23 cellular contexts compared by ENCODE assay signal in genomic region chr19:8686549-8686948, GRCh38. TPM values are rescaled to one million over a fixed set of nuclear protein-coding genes. Genes with fewer than 3 reads are reported as not detected.
DNase-seq lines count a peak whose midpoint lies in the region; ATAC-seq and TF ChIP-seq lines count a peak whose summit lies in the region.
"Had no signal": no experiment of that assay in that cellular context is flagged by ENCODE, and none has a peak within 500 bp of the region (broad histone marks: within the 10 kb centered on the region; RNA-seq: fewer than 3 reads in every experiment).

No MANE protein-coding gene starts in this region.

- no peak overlapping the region for H3K4ac ChIP-seq in trophoblast cell (ENCODE audit: low read depth, low read length)

- peak; percentile 36 for ATAC-seq in activated T-helper 17 cell treated with anti-CD3 and anti-CD28 coated beads, Interleukin-2, amount 50 U/mL, for 72 hours (replicated peaks)
- ATAC-seq: A549 had no signal

- no peak overlapping the region for H2AK5ac ChIP-seq in trophoblast cell (ENCODE audit: low read length)

- H3K9me3 Mint-ChIP-seq in activated T-helper 17 cell treated with anti-CD3 and anti-CD28 coated beads, Interleukin-2, amount 50 U/mL, for 72 hours, result no peaks in the 10 kb centered on the region
- H3K9me3 Mint-ChIP-seq: CD4-positive, alpha-beta memory T cell had no signal

- H3K9me3 ChIP-seq in tibial nerve, result peaks cover 0 to 11% (median under 1%) of the 10 kb centered on the region in 4 donors
- H3K9me3 ChIP-seq in trophoblast cell (ENCODE audit: insufficient read depth, low read depth, low read length), result peaks cover 4% of the 10 kb centered on the region
- H3K9me3 ChIP-seq: BE2C; BLaER1 treated with 17β-estradiol and CSF1 and Interleukin-3, amounts not matched to agents 10 nM and 100 nM; HAP-1 had no signal

- H3K4me3 ChIP-seq in tibial nerve (no peak overlapping the region), trophoblast cell (ENCODE audit: low read depth, low read length) (no peak overlapping the region)
- H3K4me3 ChIP-seq: A549; BLaER1 treated with 17β-estradiol and CSF1 and Interleukin-3, amounts not matched to agents 10 nM and 100 nM; HAP-1 had no signal

- H3K27ac Mint-ChIP-seq in activated T-helper 17 cell treated with anti-CD3 and anti-CD28 coated beads, Interleukin-2, amount 50 U/mL, for 72 hours, result no peak overlapping the region
- H3K27ac Mint-ChIP-seq: CD14-positive monocyte, HFFc6 had no signal

- H4K91ac ChIP-seq in trophoblast cell (ENCODE audit: low read depth, low read length), result no peak overlapping the region

- DNase-seq in activated T-cell treated with anti-CD3 and anti-CD28 coated beads, Interleukin-2, amount 50 U/mL, for 48 hours, result peak; percentile 1 to 4
- no peak for DNase-seq in activated T-cell treated with anti-CD3 and anti-CD28 coated beads, Interleukin-2, amount 50 U/mL, for 1 hour
- peak; percentile 36 for DNase-seq in CD1c-positive myeloid dendritic cell (ENCODE audit: extremely low spot score)
- DNase-seq in tibial nerve (ENCODE audit: low spot score in 2 of 2), result no peak
- no peak for DNase-seq in trophoblast cell
- DNase-seq: 8988T; ACHN; AML-193; BE2C; Calu3; CD4-positive, alpha-beta memory T cell; COR-L47; DMS53; DMS79 treated with DMSO at 0.1 percent for 48 hours; GOT3; HFFc6 had no signal

- no peak overlapping the region for H2AFZ ChIP-seq in trophoblast cell (ENCODE audit: insufficient read depth, low read length, poor library complexity)

- no peak overlapping the region for H2BK5ac ChIP-seq in trophoblast cell (ENCODE audit: low read depth, low read length, poor library complexity)

- no peak overlapping the region for H3K23ac ChIP-seq in trophoblast cell (ENCODE audit: low read length)

- no peak overlapping the region for H3K14ac ChIP-seq in trophoblast cell (ENCODE audit: low read length)

- H3K27ac ChIP-seq in tibial nerve (no peak overlapping the region), trophoblast cell (ENCODE audit: low read depth, low read length) (no peak overlapping the region)
- H3K27ac ChIP-seq: A549; BLaER1 treated with 17β-estradiol and CSF1 and Interleukin-3, amounts not matched to agents 10 nM and 100 nM had no signal

- no peak overlapping the region for H3K4me3 Mint-ChIP-seq in activated T-helper 17 cell treated with anti-CD3 and anti-CD28 coated beads, Interleukin-2, amount 50 U/mL, for 72 hours
- H3K4me3 Mint-ChIP-seq: CD14-positive monocyte; CD4-positive, alpha-beta memory T cell; HFFc6 had no signal

- no peak for TF ChIP-seq POLR2A in tibial nerve (IDR thresholded peaks at IDR 0.05)

- no peak overlapping the region for H2BK120ac ChIP-seq in trophoblast cell (ENCODE audit: insufficient read depth, low read length, poor library complexity)

- no peaks in the 10 kb centered on the region for H3K79me1 ChIP-seq in trophoblast cell (ENCODE audit: low read length)

- H4K8ac ChIP-seq in trophoblast cell (ENCODE audit: low read depth, low read length), result no peak overlapping the region

- no peak overlapping the region for H4K12ac ChIP-seq in trophoblast cell (ENCODE audit: low read depth, low read length)

- TF ChIP-seq CTCF in tibial nerve (IDR thresholded peaks at IDR 0.05), result no peak

- no peaks in the 10 kb centered on the region for H3K27me3 ChIP-seq in tibial nerve
- H3K27me3 ChIP-seq in trophoblast cell (ENCODE audit: insufficient read depth, low read length), result no peaks in the 10 kb centered on the region
- H3K27me3 ChIP-seq: BE2C; BLaER1 treated with 17β-estradiol and CSF1 and Interleukin-3, amounts not matched to agents 10 nM and 100 nM had no signal

- no peak for TF ChIP-seq EP300 in tibial nerve (IDR thresholded peaks at IDR 0.05)

- H3K36me3 ChIP-seq in tibial nerve, result no peaks in the 10 kb centered on the region
- no peaks in the 10 kb centered on the region for H3K36me3 ChIP-seq in trophoblast cell (ENCODE audit: control insufficient read depth in 1 of 2, insufficient read depth in 2 of 2, low read length in 2 of 2)
- H3K36me3 ChIP-seq: BE2C; BLaER1 treated with 17β-estradiol and CSF1 and Interleukin-3, amounts not matched to agents 10 nM and 100 nM; HAP-1 had no signal

- H2BK12ac ChIP-seq in trophoblast cell (ENCODE audit: low read length), result no peak overlapping the region

- H3K79me2 ChIP-seq in trophoblast cell (ENCODE audit: control insufficient read depth, insufficient read depth, low read length, poor library complexity), result no peaks in the 10 kb centered on the region

- H3K36me3 Mint-ChIP-seq in activated T-helper 17 cell treated with anti-CD3 and anti-CD28 coated beads, Interleukin-2, amount 50 U/mL, for 72 hours (ENCODE audit: low read depth), result no peaks in the 10 kb centered on the region
- H3K36me3 Mint-ChIP-seq: CD14-positive monocyte; CD4-positive, alpha-beta memory T cell had no signal

- WGBS in tibial nerve, 2 donors, result 45 to 55% methylated on average over 5 of the region's 5 CpGs
- WGBS in trophoblast cell (ENCODE audit: extremely low coverage, insufficient coverage, insufficient read length), result no CpG with 5 or more reads among the region's 5 CpGs

- no peaks in the 10 kb centered on the region for H3K4me1 ChIP-seq in tibial nerve
- H3K4me1 ChIP-seq in trophoblast cell (ENCODE audit: control insufficient read depth in 1 of 2, insufficient read depth in 2 of 2, low read length in 2 of 2), result no peaks in the 10 kb centered on the region
- H3K4me1 ChIP-seq: A549, BE2C, HAP-1 had no signal

- no peak overlapping the region for H3K18ac ChIP-seq in trophoblast cell (ENCODE audit: low read length)

- H3K9ac ChIP-seq in trophoblast cell (ENCODE audit: low read length), result no peak overlapping the region
- H3K9ac ChIP-seq: BLaER1 treated with 17β-estradiol and CSF1 and Interleukin-3, amounts not matched to agents 10 nM and 100 nM had no signal

- H3K4me1 Mint-ChIP-seq in activated T-helper 17 cell treated with anti-CD3 and anti-CD28 coated beads, Interleukin-2, amount 50 U/mL, for 72 hours, result no peaks in the 10 kb centered on the region

- no peak overlapping the region for H3K4me2 ChIP-seq in trophoblast cell (ENCODE audit: low read length)
- H3K4me2 ChIP-seq: A549 had no signal

- peaks cover 4% of the 10 kb centered on the region for H3K27me3 Mint-ChIP-seq in activated T-helper 17 cell treated with anti-CD3 and anti-CD28 coated beads, Interleukin-2, amount 50 U/mL, for 72 hours

RNA-seq across cellular contexts. Expression of gene ACTL9, which starts 12.0 kb away (rescaled TPM):
- not detected for total RNA-seq in activated T-helper 17 cell treated with anti-CD3 and anti-CD28 coated beads, Interleukin-2, amount 50 U/mL, for 72 hours
- total RNA-seq in tibial nerve, result not detected
- polyA plus RNA-seq in trophoblast cell (2013), result not detected in 2 replicates
- total RNA-seq: Calu3; CD4-positive, alpha-beta memory T cell; Daoy; G401; HFFc6 had no signal
- polyA plus RNA-seq: A549; CD14-positive monocyte; CD4-positive, alpha-beta memory T cell had no signal

RNA-seq across cellular contexts. Expression of gene OR2Z1, which starts 34.9 kb away (rescaled TPM):
- not detected for total RNA-seq in activated T-helper 17 cell treated with anti-CD3 and anti-CD28 coated beads, Interleukin-2, amount 50 U/mL, for 72 hours
- total RNA-seq in tibial nerve, result not detected
- not detected in 2 replicates for polyA plus RNA-seq in trophoblast cell (2013)
- total RNA-seq: Calu3; CD4-positive, alpha-beta memory T cell; Daoy; G401; HFFc6 had no signal
- polyA plus RNA-seq: A549; CD14-positive monocyte; CD4-positive, alpha-beta memory T cell had no signal

RNA-seq across cellular contexts. Expression of gene NFILZ, which starts 56.1 kb away (rescaled TPM):
- total RNA-seq in activated T-helper 17 cell treated with anti-CD3 and anti-CD28 coated beads, Interleukin-2, amount 50 U/mL, for 72 hours, result not detected
- total RNA-seq in tibial nerve, result not detected
- not detected in 2 replicates for polyA plus RNA-seq in trophoblast cell (2013)
- total RNA-seq: Calu3; CD4-positive, alpha-beta memory T cell; Daoy; G401; HFFc6 had no signal
- polyA plus RNA-seq: A549; CD14-positive monocyte; CD4-positive, alpha-beta memory T cell had no signal

Comparison
In these comparisons a context has a peak if more than half of its experiments do, and no peak if none do; other contexts are left out.
1. DNase-seq: peak in activated T-cell treated with anti-CD3 and anti-CD28 coated beads, Interleukin-2, amount 50 U/mL, for 48 hours (2 of 2) and CD1c-positive myeloid dendritic cell (single experiment); none in activated T-cell treated with anti-CD3 and anti-CD28 coated beads, Interleukin-2, amount 50 U/mL, for 1 hour (single experiment), tibial nerve (0 of 2) and trophoblast cell (0 of 2).